ENCODE assay signal across 17 cellular contexts in the genomic region with DNA sequence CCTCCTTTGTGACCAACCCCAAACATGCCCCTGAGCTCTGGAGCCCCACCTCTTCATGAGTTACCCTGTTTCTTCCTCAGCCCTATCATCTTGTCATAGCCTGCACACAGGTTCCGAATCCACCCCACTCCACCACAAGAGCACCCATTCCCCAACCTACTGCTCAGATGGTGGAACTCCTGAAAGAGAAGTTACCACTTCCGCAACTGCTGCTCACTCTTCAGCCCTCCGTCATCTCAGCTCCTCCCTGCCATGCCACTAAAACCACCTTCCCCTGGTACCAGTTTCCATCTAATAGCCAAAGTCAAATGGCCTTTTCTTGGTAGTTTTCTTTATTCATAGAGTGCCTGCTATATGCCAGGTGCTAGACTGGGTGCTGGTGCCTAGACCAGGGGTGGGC. TPM values are rescaled to one million over a fixed set of nuclear protein-coding genes. Genes with fewer than 3 reads are reported as not detected.
DNase-seq lines count a peak whose midpoint lies in the region; ATAC-seq and FAIRE-seq lines count a peak whose summit lies in the region.
"Had no signal": no experiment of that assay in that cellular context is flagged by ENCODE, and none has a peak within 500 bp of the region (broad histone marks: within the 10 kb centered on the region; RNA-seq: fewer than 3 reads in every experiment).

No MANE protein-coding gene starts in this region.

- H3K27ac ChIP-seq in CD4-positive, alpha-beta memory T cell (ENCODE audit: low read depth, low read length): no peak overlapping the region
- H3K27ac ChIP-seq in esophagus (ENCODE audit: low read depth in 2 of 2, low read length in 1 of 2): peak overlapping the region; percentile 11 to 64
- H3K27ac ChIP-seq: BLaER1, hepatocyte had no signal

- peak; percentile 63 for FAIRE-seq in HTR-8/SVneo (lab: Jason Lieb, UNC)

- peaks cover 0 to 4% (median 0%) of the 10 kb centered on the region in 8 donors for H3K9me3 Mint-ChIP-seq in CD4-positive, alpha-beta memory T cell
- H3K9me3 Mint-ChIP-seq in activated CD8-positive, alpha-beta T cell treated with anti-CD3 and anti-CD28 coated beads, Interleukin-2, amount 10 ng/mL, durations not matched to agents 7 days and 5 days (ENCODE audit: insufficient read depth): no peaks in the 10 kb centered on the region

- peaks cover 43 to 51% of the 10 kb centered on the region in 2 donors for H3K36me3 Mint-ChIP-seq in CD4-positive, alpha-beta memory T cell
- H3K36me3 Mint-ChIP-seq in activated CD8-positive, alpha-beta T cell treated with anti-CD3 and anti-CD28 coated beads, Interleukin-2, amount 10 ng/mL, durations not matched to agents 7 days and 5 days (ENCODE audit: low read depth): peaks cover 59% of the 10 kb centered on the region

- ATAC-seq in activated CD8-positive, alpha-beta T cell treated with anti-CD3 and anti-CD28 coated beads, Interleukin-2, amount 10 ng/mL, durations not matched to agents 7 days and 5 days: no peak
- no peak for ATAC-seq in HG03442 (IDR thresholded peaks at IDR 0.05; ENCODE audit: unreplicated experiment)
- ATAC-seq: left cardiac atrium had no signal

- intact Hi-C loops in CD4-positive, alpha-beta memory T cell (cut with micrococcal nuclease): loop anchor here (10.0 kb wide), 1 partner anchor 1839 kb away; no protein-coding TSS in a partner anchor

- in situ Hi-C loops in G401 (cut with HindIII; ENCODE audit: low sequenced_read_pairs): no loop called here

- CTCF ChIA-PET in CD4-positive, alpha-beta memory T cell (lab: Charles Lee; ENCODE audit: partially characterized antibody): interaction anchor here (0.6 kb wide), 1 partner anchor 74 kb away, joined by 3 read pairs; no protein-coding TSS in a partner anchor
- CTCF ChIA-PET in activated CD8-positive, alpha-beta T cell treated with anti-CD3 and anti-CD28 coated beads, Interleukin-2, amount 10 ng/mL, durations not matched to agents 7 days and 5 days (lab: Charles Lee): no interaction called here

- POLR2A ChIA-PET in CD4-positive, alpha-beta memory T cell (lab: Charles Lee; ENCODE audit: partially characterized antibody): interaction anchor here (2.2 kb wide), 1 partner anchor 75 kb away, joined by 8 read pairs; the partner anchor contains the start of gene VAPB
- POLR2A ChIA-PET in activated CD8-positive, alpha-beta T cell treated with anti-CD3 and anti-CD28 coated beads, Interleukin-2, amount 10 ng/mL, durations not matched to agents 7 days and 5 days (lab: Charles Lee): interaction anchor here (2.3 kb wide), 1 partner anchor 75 kb away, joined by 5 read pairs; the partner anchor contains the start of gene VAPB

- no peaks in the 10 kb centered on the region for H3K27me3 Mint-ChIP-seq in CD4-positive, alpha-beta memory T cell
- no peaks in the 10 kb centered on the region for H3K27me3 Mint-ChIP-seq in activated CD8-positive, alpha-beta T cell treated with anti-CD3 and anti-CD28 coated beads, Interleukin-2, amount 10 ng/mL, durations not matched to agents 7 days and 5 days (ENCODE audit: low read depth)

- peak overlapping the region in 6 of 8 donors; percentile 10 to 79 (median 52) for H3K4me3 Mint-ChIP-seq in CD4-positive, alpha-beta memory T cell
- H3K4me3 Mint-ChIP-seq in activated CD8-positive, alpha-beta T cell treated with anti-CD3 and anti-CD28 coated beads, Interleukin-2, amount 10 ng/mL, durations not matched to agents 7 days and 5 days: no peak overlapping the region

- H3K4me1 ChIP-seq in CD4-positive, alpha-beta memory T cell (ENCODE audit: insufficient read depth, low read length): peaks cover 58% of the 10 kb centered on the region
- peaks cover 0 to 2% of the 10 kb centered on the region in 2 donors for H3K4me1 ChIP-seq in esophagus (ENCODE audit: control insufficient read depth in 2 of 2, insufficient read depth in 2 of 2, low read length in 1 of 2)

- peaks cover 30 to 74% (median 50%) of the 10 kb centered on the region in 4 donors for H3K4me1 Mint-ChIP-seq in CD4-positive, alpha-beta memory T cell
- peaks cover 38% of the 10 kb centered on the region for H3K4me1 Mint-ChIP-seq in activated CD8-positive, alpha-beta T cell treated with anti-CD3 and anti-CD28 coated beads, Interleukin-2, amount 10 ng/mL, durations not matched to agents 7 days and 5 days (ENCODE audit: low read depth)

- no peak overlapping the region for H3K4me3 ChIP-seq in CD4-positive, alpha-beta memory T cell (ENCODE audit: low read length in 2 of 2)
- no peak overlapping the region for H3K4me3 ChIP-seq in esophagus (ENCODE audit: low read depth in 1 of 2, low read length in 2 of 2)
- H3K4me3 ChIP-seq: BLaER1, hepatocyte had no signal

- H3K27ac Mint-ChIP-seq in CD4-positive, alpha-beta memory T cell: peak overlapping the region; percentile 54 to 94 (median 73)
- peak overlapping the region; percentile 67 for H3K27ac Mint-ChIP-seq in activated CD8-positive, alpha-beta T cell treated with anti-CD3 and anti-CD28 coated beads, Interleukin-2, amount 10 ng/mL, durations not matched to agents 7 days and 5 days

- WGBS in esophagus, 2 donors: 86 to 89% methylated on average over 3 of the region's 3 CpGs

- peaks cover 21% of the 10 kb centered on the region for H3K36me3 ChIP-seq in CD4-positive, alpha-beta memory T cell (ENCODE audit: insufficient read depth, low read length)
- H3K36me3 ChIP-seq in esophagus (ENCODE audit: control insufficient read depth in 2 of 2, insufficient read depth in 2 of 2, low read length in 1 of 2): peaks cover 7 to 21% of the 10 kb centered on the region in 2 donors

- H3K27me3 ChIP-seq in CD4-positive, alpha-beta memory T cell (ENCODE audit: insufficient read depth, low read length): no peaks in the 10 kb centered on the region
- H3K27me3 ChIP-seq in esophagus (ENCODE audit: control insufficient read depth in 1 of 2, insufficient read depth in 2 of 2, low read length in 2 of 2): no peaks in the 10 kb centered on the region
- H3K27me3 ChIP-seq: BLaER1, hepatocyte had no signal

- DNase-seq in CD4-positive, alpha-beta memory T cell: peak in 3 of 5 donors; percentile 10 to 38 (median 23)
- no peak for DNase-seq in HTR-8/SVneo (ENCODE audit: insufficient read length, low spot score)
- peak; percentile 29 for DNase-seq in activated CD8-positive, alpha-beta T cell treated with anti-CD3 and anti-CD28 coated beads, Interleukin-2, amount 10 ng/mL, durations not matched to agents 7 days and 5 days
- DNase-seq in G401 (ENCODE audit: low spot score): no peak
- DNase-seq in GF-D8 (lab: John Stamatoyannopoulos, UW): no peak
- no peak for DNase-seq in stimulated activated CD8-positive, alpha-beta memory T cell treated with anti-CD3 and anti-CD28 coated beads, Interleukin-4, amount 100 ng/mL, for 48 hours
- DNase-seq: amygdala, cortex of kidney, left cardiac atrium, NCI-H82, SHP77, T1000, trophoblast cell had no signal

- H3K9me3 ChIP-seq in CD4-positive, alpha-beta memory T cell (ENCODE audit: control insufficient read depth in 1 of 2, low read length in 2 of 2): no peaks in the 10 kb centered on the region
- H3K9me3 ChIP-seq in esophagus (ENCODE audit: control insufficient read depth in 2 of 2, insufficient read depth in 1 of 2, low read depth in 1 of 2, low read length in 1 of 2): no peaks in the 10 kb centered on the region

RNA-seq across cellular contexts. Expression of gene RAB22A, which starts 3.9 kb away (rescaled TPM):
- 10 to 100 TPM; 23.6 TPM for total RNA-seq in CD4-positive, alpha-beta memory T cell
- 10 to 100 TPM; 11.0 to 17.1 TPM for polyA plus RNA-seq in CD4-positive, alpha-beta memory T cell
- 10 to 100 TPM; 16.0 to 17.3 TPM for total RNA-seq in activated CD8-positive, alpha-beta T cell treated with anti-CD3 and anti-CD28 coated beads, Interleukin-2, amount 10 ng/mL, durations not matched to agents 7 days and 5 days
- 1 to 10 TPM; 9.4 to 9.7 TPM for polyA plus RNA-seq in esophagus
- total RNA-seq in G401 (2014; rRNA removed; shearing (Covaris generic)): 7.4 and 9.9 TPM in 2 replicates

Comparison
In these comparisons a context has a peak if more than half of its experiments do, and no peak if none do; other contexts are left out.
1. DNase-seq: peak in CD4-positive, alpha-beta memory T cell (3 of 5) and activated CD8-positive, alpha-beta T cell treated with anti-CD3 and anti-CD28 coated beads, Interleukin-2, amount 10 ng/mL, durations not matched to agents 7 days and 5 days (single experiment); none in HTR-8/SVneo (single experiment), G401 (single experiment), GF-D8 (single experiment) and stimulated activated CD8-positive, alpha-beta memory T cell treated with anti-CD3 and anti-CD28 coated beads, Interleukin-4, amount 100 ng/mL, for 48 hours (single experiment).